ENCODE assay signal across 1 cellular context in genomic region chr15:63407612-63408011, GRCh38.
TF ChIP-seq lines count a peak whose summit lies in the region.

No MANE protein-coding gene starts in this region.

TF ChIP-seq in HEK293, 187 proteins besides CTCF, POLR2A, EP300 and RAD21 (continued from another document and continues in another):
- TF ChIP-seq GLIS1 (tag by site-specific recombination; IDR thresholded peaks at IDR 0.05) (peak; percentile 79), ZNF449 (tag by site-specific recombination; IDR thresholded peaks at IDR 0.05) (no peak), ZNF202 (tag by site-specific recombination; IDR thresholded peaks at IDR 0.05; ENCODE audit: borderline replicate concordance) (no peak), ZNF114 (tag by site-specific recombination; IDR thresholded peaks at IDR 0.05) (no peak), ZNF48 (tag by site-specific recombination; IDR thresholded peaks at IDR 0.05) (no peak), ZFP3 (tag by site-specific recombination; IDR thresholded peaks at IDR 0.05; ENCODE audit: low read depth) (no peak), IKZF3 (tag by site-specific recombination; IDR thresholded peaks at IDR 0.05) (peak; percentile 94), SP7 (tag by site-specific recombination; IDR thresholded peaks at IDR 0.05) (peak; percentile 93), ZNF280C (tag by site-specific recombination; IDR thresholded peaks at IDR 0.05) (no peak), ZNF184 (tag by site-specific recombination; IDR thresholded peaks at IDR 0.05) (peak; percentile 82; the same call in 1 of the 2 replicates), ZNF169 (tag by site-specific recombination; IDR thresholded peaks at IDR 0.05) (no peak), ZNF239 (tag by site-specific recombination; IDR thresholded peaks at IDR 0.05) (no peak), ZFHX2 (tag by site-specific recombination; conservative IDR thresholded peaks at IDR 0.05) (no peak), KLF7 (tag by site-specific recombination; IDR thresholded peaks at IDR 0.05; ENCODE audit: borderline replicate concordance) (no peak), HOXC10 (CRISPR knock-in tag; IDR thresholded peaks at IDR 0.05) (no peak), ZNF2 (tag by site-specific recombination; IDR thresholded peaks at IDR 0.05) (no peak), ZNF350 (tag by site-specific recombination; IDR thresholded peaks at IDR 0.05) (no peak), GLIS2 (tag by site-specific recombination; IDR thresholded peaks at IDR 0.05) (no peak), PRDM10 (tag by site-specific recombination; IDR thresholded peaks at IDR 0.05) (peak; percentile 33; the same call in 1 of the 2 replicates), ZNF292 (tag by site-specific recombination; IDR thresholded peaks at IDR 0.05; ENCODE audit: borderline replicate concordance, low read depth) (no peak), HOXA7 (CRISPR knock-in tag; IDR thresholded peaks at IDR 0.05; ENCODE audit: borderline replicate concordance) (no peak), ZNF121 (tag by site-specific recombination; IDR thresholded peaks at IDR 0.05) (0 out of 2 replicates have a peak, but pooled peaks have one; percentile 47), ZSCAN23 (tag by site-specific recombination; IDR thresholded peaks at IDR 0.05) (no peak), KLF1 (tag by site-specific recombination; IDR thresholded peaks at IDR 0.05) (no peak), ZNF768 (tag by site-specific recombination; IDR thresholded peaks at IDR 0.05) (peak; percentile 27; the same call in 1 of the 2 replicates), ZNF521 (tag by site-specific recombination; IDR thresholded peaks at IDR 0.05) (no peak), ZNF311 (tag by site-specific recombination; IDR thresholded peaks at IDR 0.05; ENCODE audit: borderline replicate concordance) (no peak), ZSCAN30 (tag by site-specific recombination; IDR thresholded peaks at IDR 0.05) (no peak), ZNF544 (tag by site-specific recombination; IDR thresholded peaks at IDR 0.05) (no peak), ZNF707 (tag by site-specific recombination; IDR thresholded peaks at IDR 0.05) (no peak), BCL11B (tag by site-specific recombination; IDR thresholded peaks at IDR 0.05; ENCODE audit: low read depth) (peak; percentile 89), HOXD13 (CRISPR knock-in tag; IDR thresholded peaks at IDR 0.05; ENCODE audit: borderline replicate concordance) (peak; percentile 75), ZNF404 (tag by site-specific recombination; IDR thresholded peaks at IDR 0.05) (no peak), ZNF221 (tag by site-specific recombination; IDR thresholded peaks at IDR 0.05; ENCODE audit: borderline replicate concordance) (no peak), REPIN1 (tag by site-specific recombination; IDR thresholded peaks at IDR 0.05; ENCODE audit: low read depth) (no peak), ZNF394 (tag by site-specific recombination; IDR thresholded peaks at IDR 0.05; ENCODE audit: borderline replicate concordance) (peak; percentile 56; the same call in 1 of the 2 replicates), KLF9 (tag by site-specific recombination; IDR thresholded peaks at IDR 0.05; ENCODE audit: low read depth) (no peak), ZNF302 (tag by site-specific recombination; IDR thresholded peaks at IDR 0.05; ENCODE audit: low read depth) (no peak), ZNF280D (tag by site-specific recombination; IDR thresholded peaks at IDR 0.05) (no peak), ZNF843 (tag by site-specific recombination; IDR thresholded peaks at IDR 0.05) (peak; percentile 92), SALL2 (tag by site-specific recombination; IDR thresholded peaks at IDR 0.05; ENCODE audit: borderline replicate concordance) (no peak), OSR2 (tag by site-specific recombination; IDR thresholded peaks at IDR 0.05) (peak; percentile 93), GLI2 (tag by site-specific recombination; IDR thresholded peaks at IDR 0.05; ENCODE audit: borderline replicate concordance, low read depth) (peak; percentile 38; the same call in 1 of the 2 replicates), ZNF398 (tag by site-specific recombination; IDR thresholded peaks at IDR 0.05) (no peak; the same call in 1 of the 2 replicates), ZNF645 (tag by site-specific recombination; IDR thresholded peaks at IDR 0.05) (no peak), YY2 (tag by site-specific recombination; IDR thresholded peaks at IDR 0.05) (no peak), ZFP69B (tag by site-specific recombination; IDR thresholded peaks at IDR 0.05) (0 out of 2 replicates have a peak, but pooled peaks have one; percentile 26), ZBTB7A (tag by site-specific recombination; IDR thresholded peaks at IDR 0.05; ENCODE audit: low read depth) (no peak), ZNF248 (tag by site-specific recombination; IDR thresholded peaks at IDR 0.05) (no peak), ZNF341 (tag by site-specific recombination; IDR thresholded peaks at IDR 0.05; ENCODE audit: low read depth) (no peak), ZNF155 (tag by site-specific recombination; IDR thresholded peaks at IDR 0.05) (no peak), ZNF654 (tag by site-specific recombination; IDR thresholded peaks at IDR 0.05; ENCODE audit: low read depth) (no peak), ZBTB6 (tag by site-specific recombination; IDR thresholded peaks at IDR 0.05) (no peak), ZNF274 (IDR thresholded peaks at IDR 0.05; ENCODE audit: low read length) (no peak), ZNF274 (tag by site-specific recombination; IDR thresholded peaks at IDR 0.05; ENCODE audit: borderline replicate concordance) (no peak), ZNF530 (tag by site-specific recombination; IDR thresholded peaks at IDR 0.05; ENCODE audit: low read depth) (no peak), ZNF362 (tag by site-specific recombination; IDR thresholded peaks at IDR 0.05) (no peak), KLF10 (tag by site-specific recombination; IDR thresholded peaks at IDR 0.05) (peak; percentile 54; the same call in 1 of the 2 replicates), ZNF791 (tag by site-specific recombination; IDR thresholded peaks at IDR 0.05) (no peak)
